ENCODE assay signal across 8 cellular contexts in the genomic region with DNA sequence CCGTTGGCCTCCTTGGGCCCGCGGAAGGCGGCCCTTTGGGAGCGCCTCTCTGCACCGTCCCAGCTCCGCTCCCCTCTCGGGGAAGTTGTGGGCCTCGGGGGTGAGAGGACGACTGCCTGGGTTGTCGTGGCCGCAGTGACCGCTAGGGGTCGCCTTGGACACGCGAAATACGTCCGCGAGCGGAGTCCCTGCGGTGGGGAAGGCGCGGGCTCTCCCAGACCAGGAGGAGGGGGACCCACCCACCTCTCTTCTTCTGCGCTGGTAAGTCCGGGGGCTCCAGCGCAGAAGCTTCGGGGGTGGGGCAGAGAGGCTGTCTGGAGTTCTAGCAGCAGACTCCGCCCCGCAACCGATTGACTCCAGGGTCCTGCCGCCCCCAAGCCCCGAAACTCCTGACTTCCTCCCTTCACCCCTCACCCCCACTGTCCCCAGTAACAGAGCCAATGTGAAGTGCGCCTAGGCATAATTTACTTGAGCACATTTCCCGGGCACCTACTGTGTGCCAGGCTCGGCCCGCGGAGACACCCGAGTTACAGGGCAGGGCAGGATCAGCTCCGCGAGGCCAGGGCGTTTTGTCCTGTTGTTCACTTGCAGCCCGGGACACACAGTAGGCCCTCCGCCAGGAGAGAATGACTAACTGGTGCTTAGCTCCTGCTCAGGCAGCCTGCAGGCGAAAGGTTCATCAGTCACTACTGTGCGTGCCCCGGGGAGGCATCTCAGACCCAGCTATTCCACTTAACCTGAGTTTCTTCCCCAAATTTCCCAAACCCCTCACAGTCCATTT. TPM values are rescaled to one million over a fixed set of nuclear protein-coding genes. Genes with fewer than 3 reads are reported as not detected.
DNase-seq lines count a peak whose midpoint lies in the region; ATAC-seq, FAIRE-seq and TF ChIP-seq lines count a peak whose summit lies in the region.

No MANE protein-coding gene starts in this region.

- H3K14ac ChIP-seq in H1 (ENCODE audit: insufficient read length), result no peak overlapping the region

- 10% methylated on average over 42 of the region's 46 CpGs; no CpG with 5 or more reads in 1 of the 2 experiments for WGBS in H1 (ENCODE audit: extremely low coverage in 1 of 2, insufficient coverage in 1 of 2, insufficient read length in 1 of 2, insufficient replicate concordance in 2 of 2, low coverage in 1 of 2, low lambda C conversion rate in 2 of 2, missing lambda C conversion rate in 1 of 2), 2 experiments

- H4K8ac ChIP-seq in H1 (ENCODE audit: extremely low read depth, insufficient read depth, low read length), result peak overlapping the region; percentile 48

- no peak overlapping the region for H3K27ac ChIP-seq in H1 (ENCODE audit: low read depth, low read length)

- H3K4me2 ChIP-seq in H1 (ENCODE audit: insufficient read depth in 1 of 2, low read depth in 2 of 2, low read length in 2 of 2), result peak overlapping the region; percentile 1 to 77; a peak in 3 of 4 replicates

- H3K4me3 ChIP-seq in H1 (ENCODE audit: extremely low read depth in 1 of 4, insufficient read depth in 2 of 4, low read depth in 3 of 4, low read length in 4 of 4), result peak overlapping the region; percentile 0 to 62 (median 47); a peak in 6 of 8 replicates

- no peaks in the 10 kb centered on the region for H4K20me1 ChIP-seq in H1 (replicated peaks in 1 of 2; ENCODE audit: control insufficient read depth in 1 of 2, insufficient read depth in 2 of 2, low read length in 2 of 2)

- no peak overlapping the region for H4K5ac ChIP-seq in H1 (ENCODE audit: insufficient read length, low read depth, low read length)

- H2BK15ac ChIP-seq in H1 (ENCODE audit: low read length), result no peak overlapping the region; the same call in 1 of the 2 replicates

- TF ChIP-seq EP300 in H1 (IDR thresholded peaks at IDR 0.05; ENCODE audit: borderline replicate concordance in 1 of 2, low read depth in 2 of 2, low read length in 2 of 2), result no peak

- no peak overlapping the region for H2BK12ac ChIP-seq in H1 (ENCODE audit: low read depth, low read length)

- DNase-seq in NCI-H345 (lab: John Stamatoyannopoulos, UW) (peak; percentile 65), NCI-H345 treated with DMSO at 0.1 percent for 48 hours (lab: John Stamatoyannopoulos, UW; ENCODE audit: unreplicated experiment) (no peak), NCI-H526 (lab: John Stamatoyannopoulos, UW) (peak; percentile 52 to 80), H1 (ENCODE audit: low read depth in 1 of 2, low spot score in 2 of 2) (peak; percentile 57 to 99), mesenteric fat pad (ENCODE audit: low spot score) (peak; percentile 97)
- DNase-seq in activated CD8-positive, alpha-beta memory T cell treated with anti-CD3 and anti-CD28 coated beads for 24 hours, result peak; percentile 98
- peak; percentile 88 for DNase-seq in stimulated activated CD8-positive, alpha-beta memory T cell treated with anti-CD3 and anti-CD28 coated beads, Interleukin-15, amount 100 ng/mL, for 1 hour (ENCODE audit: low read depth)

- no peak for FAIRE-seq in H1 (lab: Jason Lieb, UNC)

- no peak overlapping the region for H2BK20ac ChIP-seq in H1 (ENCODE audit: low read length)

- CTCF ChIA-PET in H1 (lab: Charles Lee; ENCODE audit: partially characterized antibody), result interaction anchor here (0.6 to 4.3 kb wide), 41 partner anchors 8 to 408 kb away, joined by 3 to 44 read pairs (median 4); a partner anchor contains a TSS

- peak overlapping the region; percentile 89; the same call in 1 of the 2 replicates for H2AFZ ChIP-seq in H1 (ENCODE audit: low read length)

- H3K56ac ChIP-seq in H1 (replicated peaks; ENCODE audit: insufficient read length, low read depth, low read length), result no peak overlapping the region

- no peak; a peak in 1 of 3 replicates for TF ChIP-seq POLR2A in H1 (IDR thresholded peaks at IDR 0.05; ENCODE audit: control extremely low read depth in 1 of 2, low read depth in 2 of 2, low read length in 2 of 2)

- peaks cover 4 to 24% (median 14%) of the 10 kb centered on the region in 4 experiments for H3K4me1 ChIP-seq in H1 (replicated peaks in 1 of 4; ENCODE audit: control insufficient read depth in 3 of 4, insufficient read depth in 4 of 4, low read length in 3 of 4)

- no peak overlapping the region for H3K4ac ChIP-seq in H1 (replicated peaks; ENCODE audit: insufficient read length, low read depth, low read length)

- no peak overlapping the region for H3K23ac ChIP-seq in H1 (ENCODE audit: insufficient read length)

- peak overlapping the region; percentile 61 for H4K91ac ChIP-seq in H1 (replicated peaks; ENCODE audit: insufficient read length, low read length)

- no peak overlapping the region for H2BK120ac ChIP-seq in H1 (replicated peaks; ENCODE audit: low read depth, low read length)

- H3K9me3 ChIP-seq in H1 (ENCODE audit: insufficient read depth in 2 of 2, low read depth in 1 of 2, low read length in 1 of 2), result no peaks in the 10 kb centered on the region

- no peak overlapping the region for H2AK5ac ChIP-seq in H1 (ENCODE audit: low read depth, low read length)

- POLR2A ChIA-PET in H1 (lab: Charles Lee; ENCODE audit: partially characterized antibody), result interaction anchor here (0.6 to 2.3 kb wide), 6 partner anchors 9 to 250 kb away, joined by 3 to 11 read pairs (median 4); a partner anchor contains a TSS

- H3K27me3 ChIP-seq in H1 (replicated peaks in 1 of 4; ENCODE audit: control insufficient read depth in 3 of 4, extremely low read depth in 1 of 4, insufficient read depth in 3 of 4, low read length in 3 of 4), result peaks cover 0 to 6% (median 2%) of the 10 kb centered on the region in 4 experiments; a peak in 2 of 7 replicates

- H3K9ac ChIP-seq in H1 (replicated peaks in 1 of 4; ENCODE audit: extremely low read depth in 1 of 4, low read depth in 3 of 4, low read length in 3 of 4), result no peak overlapping the region

- no peaks in the 10 kb centered on the region for H3K36me3 ChIP-seq in H1 (ENCODE audit: control insufficient read depth in 2 of 4, insufficient read depth in 4 of 4, low read length in 3 of 4)

- no peak overlapping the region for H2BK5ac ChIP-seq in H1 (ENCODE audit: low read depth, low read length)

- peak; percentile 69 to 78 for TF ChIP-seq RAD21 in H1 (IDR thresholded peaks at IDR 0.05 in 1 of 2, conservative IDR thresholded peaks at IDR 0.05 in 1 of 2; ENCODE audit: low read depth in 2 of 2, low read length in 2 of 2)

- no peaks in the 10 kb centered on the region for H3K23me2 ChIP-seq in H1 (ENCODE audit: low read depth, low read length)

- peak overlapping the region; percentile 5; the same call in 1 of the 2 replicates for H3K18ac ChIP-seq in H1 (ENCODE audit: extremely low read depth, low read length)

- peak; percentile 78 to 94 (median 91) for TF ChIP-seq CTCF in H1 (IDR thresholded peaks at IDR 0.05; ENCODE audit: control extremely low read depth in 1 of 3, insufficient read depth in 1 of 3, low read depth in 1 of 3, low read length in 3 of 3)

- H3K79me1 ChIP-seq in H1 (ENCODE audit: low read depth, low read length), result no peaks in the 10 kb centered on the region

- ATAC-seq in HG02973 (IDR thresholded peaks at IDR 0.05; ENCODE audit: unreplicated experiment), result peak; percentile 74

- no peaks in the 10 kb centered on the region for H3K79me2 ChIP-seq in H1 (ENCODE audit: control insufficient read depth in 1 of 2, insufficient read depth in 2 of 2, low read length in 2 of 2)

TF ChIP-seq in H1, 55 proteins besides CTCF, POLR2A, EP300 and RAD21 (continues in another document):
- TF ChIP-seq GABPA (IDR thresholded peaks at IDR 0.05; ENCODE audit: borderline replicate concordance, insufficient read depth, low read length) (0 out of 2 replicates have a peak, but pooled peaks have one; percentile 37), TAF1 (IDR thresholded peaks at IDR 0.05; ENCODE audit: low read depth, low read length) (0 out of 2 replicates have a peak, but pooled peaks have one; percentile 35), CREB1 (IDR thresholded peaks at IDR 0.05) (peak; percentile 66), TBP (IDR thresholded peaks at IDR 0.05; ENCODE audit: low read depth, low read length) (peak; percentile 50; the same call in 1 of the 2 replicates), HDAC6 (IDR thresholded peaks at IDR 0.05; ENCODE audit: low read depth, low read length) (no peak), KDM1A (IDR thresholded peaks at IDR 0.05; ENCODE audit: borderline replicate concordance, low read length) (no peak), CTBP2 (IDR thresholded peaks at IDR 0.05; ENCODE audit: borderline replicate concordance, insufficient read depth, insufficient read length, low read length) (peak; percentile 42), SP4 (IDR thresholded peaks at IDR 0.05; ENCODE audit: low read length) (0 out of 2 replicates have a peak, but pooled peaks have one; percentile 45), SP2 (IDR thresholded peaks at IDR 0.05; ENCODE audit: low read length) (no peak), HDAC2 (IDR thresholded peaks at IDR 0.05; ENCODE audit: borderline replicate concordance in 1 of 2, low read depth in 2 of 2, low read length in 2 of 2) (peak; percentile 84 to 98)
- TF ChIP-seq, protein P1, sequence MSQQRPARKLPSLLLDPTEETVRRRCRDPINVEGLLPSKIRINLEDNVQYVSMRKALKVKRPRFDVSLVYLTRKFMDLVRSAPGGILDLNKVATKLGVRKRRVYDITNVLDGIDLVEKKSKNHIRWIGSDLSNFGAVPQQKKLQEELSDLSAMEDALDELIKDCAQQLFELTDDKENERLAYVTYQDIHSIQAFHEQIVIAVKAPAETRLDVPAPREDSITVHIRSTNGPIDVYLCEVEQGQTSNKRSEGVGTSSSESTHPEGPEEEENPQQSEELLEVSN (IDR thresholded peaks at IDR 0.05), result no peak

RNA-seq across cellular contexts. Expression of a gene that starts 32.8 kb away (rescaled TPM):
- not detected in 2 replicates for total RNA-seq in H1 (2021; fragmentation: NEBNext Ultra II Directional; extraction: Animal tissue kit (Norgen Biotek cat#: 25700))
- polyA plus RNA-seq in H1 (2011; rRNA removed), result not detected in 2 replicates
- polyA plus RNA-seq in H1 (2011; cell fraction: cytosol; rRNA removed), result not detected
- polyA plus RNA-seq in H1 (2011; cell fraction: nucleus; rRNA removed), result not detected
- not detected in 4 replicates for polyA plus RNA-seq in H1 (2012, experiment 1 of 2)
- polyA plus RNA-seq in H1 (2012, experiment 2 of 2), result not detected
- polyA plus RNA-seq in H1 (2013, experiment 1 of 2), result not detected
- not detected for polyA plus RNA-seq in H1 (2013, experiment 2 of 2)
- not detected in 2 replicates for polyA minus RNA-seq in H1 (2011; rRNA and poly(A)+ RNA removed)
- polyA minus RNA-seq in H1 (2011; cell fraction: cytosol; rRNA and poly(A)+ RNA removed), result not detected
- polyA minus RNA-seq in H1 (2011; cell fraction: nucleus; rRNA and poly(A)+ RNA removed), result not detected
- total RNA-seq in mesenteric fat pad, result 5.1 TPM

RNA-seq across cellular contexts. Expression of a gene that starts 59.7 kb away (rescaled TPM):
- total RNA-seq in H1 (2021; fragmentation: NEBNext Ultra II Directional; extraction: Animal tissue kit (Norgen Biotek cat#: 25700)), result 5.9 and 6.3 TPM in 2 replicates
- 6.6 and 9.6 TPM in 2 replicates for polyA plus RNA-seq in H1 (2011; rRNA removed)
- polyA plus RNA-seq in H1 (2011; cell fraction: cytosol; rRNA removed), result 8.3 TPM
- 8.9 TPM for polyA plus RNA-seq in H1 (2011; cell fraction: nucleus; rRNA removed)
- polyA plus RNA-seq in H1 (2012, experiment 1 of 2), result 3.7 to 5.0 TPM (median 4.9 TPM) in 4 replicates
- 5.3 TPM for polyA plus RNA-seq in H1 (2012, experiment 2 of 2)
- 4.9 TPM for polyA plus RNA-seq in H1 (2013, experiment 1 of 2)
- 7.0 TPM for polyA plus RNA-seq in H1 (2013, experiment 2 of 2)
- polyA minus RNA-seq in H1 (2011; rRNA and poly(A)+ RNA removed), result 14.2 and 17.0 TPM in 2 replicates
- 6.9 TPM for polyA minus RNA-seq in H1 (2011; cell fraction: cytosol; rRNA and poly(A)+ RNA removed)
- 9.9 TPM for polyA minus RNA-seq in H1 (2011; cell fraction: nucleus; rRNA and poly(A)+ RNA removed)
- total RNA-seq in mesenteric fat pad, result 22.3 TPM
